8 cellular contexts compared by ENCODE assay signal in the genomic region with DNA sequence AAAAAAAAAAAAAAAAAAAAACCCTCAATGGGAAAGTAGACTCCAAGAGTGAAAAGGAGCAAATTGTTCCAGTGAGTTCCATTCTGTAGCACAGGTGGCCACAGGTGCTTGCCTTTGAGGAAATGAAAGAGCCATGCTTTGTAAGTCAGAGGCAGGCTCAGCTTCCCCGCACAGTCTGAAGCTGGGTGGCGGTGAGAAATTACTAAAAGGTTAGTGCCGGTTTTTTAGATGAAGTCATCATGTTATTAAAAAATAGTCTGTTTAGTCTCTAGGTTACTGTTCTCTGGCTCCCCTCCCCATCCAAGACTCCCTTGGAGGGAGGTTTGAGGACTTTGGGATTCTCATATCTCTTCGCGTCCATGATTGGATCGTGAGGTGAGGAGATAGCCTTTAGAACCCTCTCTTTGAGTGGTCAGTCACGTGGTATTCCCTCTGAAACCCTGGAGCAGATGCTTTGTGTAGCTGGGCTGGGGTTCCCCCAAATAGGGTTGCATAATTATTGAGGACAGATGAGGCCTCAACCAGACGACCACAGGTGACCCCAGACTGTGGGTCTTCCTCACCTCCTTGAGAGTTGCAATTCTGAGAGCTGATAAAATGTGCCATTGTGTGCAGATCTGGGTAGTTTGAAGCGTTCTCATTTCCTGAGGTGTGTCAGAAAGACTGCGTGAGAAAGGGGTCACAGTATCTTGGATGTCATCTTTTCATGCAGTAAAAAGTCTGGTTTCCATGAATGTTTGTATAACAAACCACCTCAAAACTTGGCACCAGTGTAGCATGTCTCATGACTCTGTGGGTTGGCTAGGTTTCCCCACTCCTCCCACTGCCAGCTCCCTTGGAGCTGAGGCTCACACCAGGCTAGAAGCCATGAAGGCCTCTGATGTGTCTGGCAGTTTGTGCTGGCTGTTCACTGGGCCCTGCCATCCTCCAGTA. TPM values are rescaled to one million over a fixed set of nuclear protein-coding genes. Genes with fewer than 3 reads are reported as not detected.
DNase-seq lines count a peak whose midpoint lies in the region; ATAC-seq and TF ChIP-seq lines count a peak whose summit lies in the region.

No MANE protein-coding gene starts in this region.

- H3K27me3 Mint-ChIP-seq in MCF 10A (ENCODE audit: insufficient read depth, unreplicated experiment): no peaks in the 10 kb centered on the region

- peaks cover 0 to 6% of the 10 kb centered on the region in 2 donors for H3K36me3 ChIP-seq in left lung

- peak; percentile 60 for ATAC-seq in HG03095 (IDR thresholded peaks at IDR 0.05; ENCODE audit: unreplicated experiment)
- ATAC-seq in left lung: peak; percentile 36
- ATAC-seq in stimulated activated effector memory CD8-positive, alpha-beta T cell treated with anti-CD3 and anti-CD28 coated beads, Interleukin-12 subunit alpha, Interleukin-12 subunit beta, amount 100 ng/mL, for 72 hours: peak; percentile 77

- peaks cover 61 to 99% of the 10 kb centered on the region in 2 donors for H3K4me1 ChIP-seq in left lung

- H3K27ac Mint-ChIP-seq in MCF 10A (ENCODE audit: low read depth, unreplicated experiment): peak overlapping the region; percentile 84
- H3K27ac Mint-ChIP-seq in stimulated activated effector memory CD8-positive, alpha-beta T cell treated with anti-CD3 and anti-CD28 coated beads, Interleukin-12 subunit alpha, Interleukin-12 subunit beta, amount 100 ng/mL, for 72 hours: peak overlapping the region; percentile 93

- TF ChIP-seq CTCF in MCF 10A (IDR thresholded peaks at IDR 0.05; ENCODE audit: unreplicated experiment) (no peak), left lung (IDR thresholded peaks at IDR 0.05) (no peak)

- peaks cover 37% of the 10 kb centered on the region for H3K36me3 Mint-ChIP-seq in MCF 10A (ENCODE audit: insufficient read depth, unreplicated experiment)
- peaks cover 36% of the 10 kb centered on the region for H3K36me3 Mint-ChIP-seq in stimulated activated effector memory CD8-positive, alpha-beta T cell treated with anti-CD3 and anti-CD28 coated beads, Interleukin-12 subunit alpha, Interleukin-12 subunit beta, amount 100 ng/mL, for 72 hours

- H3K9me3 ChIP-seq in left lung: no peaks in the 10 kb centered on the region

- intact Hi-C loops in MCF 10A (cut with micrococcal nuclease): no loop called here
- intact Hi-C loops in left lung (cut with DNase I): no loop called here

- H3K4me3 Mint-ChIP-seq in MCF 10A (ENCODE audit: unreplicated experiment): no peak overlapping the region
- peak overlapping the region; percentile 52 for H3K4me3 Mint-ChIP-seq in stimulated activated effector memory CD8-positive, alpha-beta T cell treated with anti-CD3 and anti-CD28 coated beads, Interleukin-12 subunit alpha, Interleukin-12 subunit beta, amount 100 ng/mL, for 72 hours

- CTCF ChIA-PET in MCF 10A (lab: Yijun Ruan, JAX): interaction anchor here (0.6 kb wide), 2 partner anchors 104 to 541 kb away, joined by 3 to 4 read pairs; no protein-coding TSS in a partner anchor

- POLR2A ChIA-PET in MCF 10A (lab: Yijun Ruan, JAX): interaction anchor here (0.7 to 5.3 kb wide), 11 partner anchors 13 to 503 kb away, joined by 3 to 58 read pairs (median 3); a partner anchor contains a TSS

- peaks cover 40% of the 10 kb centered on the region for H3K4me1 Mint-ChIP-seq in MCF 10A (ENCODE audit: insufficient read depth, unreplicated experiment)
- H3K4me1 Mint-ChIP-seq in stimulated activated effector memory CD8-positive, alpha-beta T cell treated with anti-CD3 and anti-CD28 coated beads, Interleukin-12 subunit alpha, Interleukin-12 subunit beta, amount 100 ng/mL, for 72 hours: peaks cover 93% of the 10 kb centered on the region

- BruUV-seq in MCF 10A (replicated peaks; lab: Mats Ljungman, UMichigan): no TSS peak

- no peaks in the 10 kb centered on the region for H3K9me3 Mint-ChIP-seq in MCF 10A (ENCODE audit: unreplicated experiment)
- H3K9me3 Mint-ChIP-seq in stimulated activated effector memory CD8-positive, alpha-beta T cell treated with anti-CD3 and anti-CD28 coated beads, Interleukin-12 subunit alpha, Interleukin-12 subunit beta, amount 100 ng/mL, for 72 hours: no peaks in the 10 kb centered on the region

- H3K27me3 ChIP-seq in left lung: no peaks in the 10 kb centered on the region

- H3K27ac ChIP-seq in left lung: peak overlapping the region; percentile 63 to 74

- no peak overlapping the region for H3K4me3 ChIP-seq in left lung

- DNase-seq in activated gamma-delta T cell treated with Interleukin-2 at 50 U/mL for 16 hours (peak; percentile 56), activated gamma-delta T cell (lab: John Stamatoyannopoulos, UW) (no peak), T follicular helper cell (ENCODE audit: low read depth) (peak; percentile 61), MCF 10A (ENCODE audit: unreplicated experiment) (peak; percentile 92), left lung (peak in 1 of 2 donors; percentile 66), NCI-H345 (lab: John Stamatoyannopoulos, UW) (no peak)
- DNase-seq in stimulated activated effector memory CD8-positive, alpha-beta T cell treated with anti-CD3 and anti-CD28 coated beads, Interleukin-12 subunit alpha, Interleukin-12 subunit beta, amount 100 ng/mL, for 72 hours (ENCODE audit: low spot score in 2 of 2): peak in 1 of 2 donors; percentile 74

RNA-seq across cellular contexts. Expression of a gene that starts 27.1 kb away (rescaled TPM):
- total RNA-seq in MCF 10A (2022) (75.1 and 91.1 TPM in 2 replicates), left lung (100 to 1,000 TPM; 159 to 184 TPM)

RNA-seq across cellular contexts. Expression of a gene that starts 51.5 kb away (rescaled TPM):
- 49.7 and 58.0 TPM in 2 replicates for total RNA-seq in MCF 10A (2022)
- 10 to 100 TPM; 69.6 to 84.7 TPM for total RNA-seq in left lung

RNA-seq across cellular contexts. Expression of a gene that starts 59.8 kb away (rescaled TPM):
- 104 and 105 TPM in 2 replicates for total RNA-seq in MCF 10A (2022)
- total RNA-seq in left lung: 10 to 100 TPM; 43.1 to 58.0 TPM

Comparison
In these comparisons a context has a peak if more than half of its experiments do, and no peak if none do; other contexts are left out.
1. DNase-seq: peak in activated gamma-delta T cell treated with Interleukin-2 at 50 U/mL for 16 hours (single experiment), T follicular helper cell (single experiment) and MCF 10A (single experiment); none in activated gamma-delta T cell (single experiment) and NCI-H345 (single experiment).
2. Peak in every context shown above with its lines, with median percentiles within 50 percentile points of each other: ATAC-seq.